Comparison of ENCODE assay signal across 8 cellular contexts in the genomic region with DNA sequence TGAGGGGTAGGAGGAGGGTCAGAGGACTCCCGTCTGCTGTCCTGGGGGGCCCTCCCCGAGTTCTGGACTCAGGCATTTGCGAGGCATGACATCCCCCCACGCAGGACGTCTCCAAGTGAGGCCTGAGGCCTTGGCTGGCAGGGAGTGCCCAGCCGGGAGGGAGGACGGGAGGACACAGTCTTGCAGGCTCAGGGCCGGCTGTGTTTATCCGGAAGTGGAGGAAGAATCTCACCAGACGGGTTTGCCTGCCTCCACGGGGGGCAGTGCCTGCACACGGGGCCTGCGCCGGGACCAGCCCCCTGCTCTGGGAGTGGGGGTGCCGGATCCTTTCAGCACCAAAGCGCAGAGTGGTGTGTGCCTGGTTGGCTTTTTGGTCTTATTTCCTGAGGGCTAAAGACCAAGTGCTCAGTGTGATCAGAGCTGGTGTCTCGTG. TPM values are rescaled to one million over a fixed set of nuclear protein-coding genes. Genes with fewer than 3 reads are reported as not detected.
DNase-seq lines count a peak whose midpoint lies in the region; ATAC-seq and TF ChIP-seq lines count a peak whose summit lies in the region.

No MANE protein-coding gene starts in this region.

- H3K9me3 ChIP-seq in iPS-18c (ENCODE audit: control insufficient read depth, insufficient read depth, low read length) = peaks cover 2% of the 10 kb centered on the region
- no peaks in the 10 kb centered on the region for H3K9me3 ChIP-seq in spleen

- POLR2A ChIA-PET in activated naive CD8-positive, alpha-beta T cell treated with anti-CD3 and anti-CD28 coated beads, Interleukin-2, amount 10 ng/mL, durations not matched to agents 7 days and 5 days (lab: Charles Lee) = interaction anchor here (0.6 to 1.5 kb wide), 5 partner anchors 10 to 443 kb away, joined by 3 to 4 read pairs (median 3); partner anchors contain the start of gene PWWP2B

- peaks cover 3 to 72% (median 28%) of the 10 kb centered on the region in 6 donors for H3K36me3 ChIP-seq in spleen

- peak overlapping the region; percentile 81 for H3K27ac Mint-ChIP-seq in activated naive CD8-positive, alpha-beta T cell treated with anti-CD3 and anti-CD28 coated beads, Interleukin-2, amount 10 ng/mL, durations not matched to agents 7 days and 5 days

- H3K27me3 Mint-ChIP-seq in activated naive CD8-positive, alpha-beta T cell treated with anti-CD3 and anti-CD28 coated beads, Interleukin-2, amount 10 ng/mL, durations not matched to agents 7 days and 5 days = no peaks in the 10 kb centered on the region

- H3K4me1 Mint-ChIP-seq in activated naive CD8-positive, alpha-beta T cell treated with anti-CD3 and anti-CD28 coated beads, Interleukin-2, amount 10 ng/mL, durations not matched to agents 7 days and 5 days = peaks cover 8% of the 10 kb centered on the region

- WGBS in spleen, 5 donors = 13 to 23% (median 16%) methylated on average over 17 of the region's 17 CpGs; no CpG with 5 or more reads in 1 of the 5 donors

- peak in 4 of 11 experiments; percentile 13 to 27 (median 18) for TF ChIP-seq CTCF in spleen (IDR thresholded peaks at IDR 0.05 in 8 of 11, conservative IDR thresholded peaks at IDR 0.05 in 3 of 11)

- no peak for DNase-seq in activated naive CD8-positive, alpha-beta T cell treated with anti-CD3 and anti-CD28 coated beads, Interleukin-2, amount 10 ng/mL, durations not matched to agents 7 days and 5 days
- DNase-seq in spleen (peak; percentile 91), inferior parietal cortex (ENCODE audit: extremely low spot score) (no peak), globus pallidus (ENCODE audit: low spot score) (no peak), NCI-H1436 treated with DMSO at 0.1 percent for 48 hours (lab: John Stamatoyannopoulos, UW) (no peak)

- intact Hi-C loops in spleen (cut with DNase I; ENCODE audit: low total_unique reads) = no loop called here

- peak overlapping the region; percentile 65 for H3K4me3 Mint-ChIP-seq in activated naive CD8-positive, alpha-beta T cell treated with anti-CD3 and anti-CD28 coated beads, Interleukin-2, amount 10 ng/mL, durations not matched to agents 7 days and 5 days

- H3K4me1 ChIP-seq in spleen = peaks cover 47 to 100% (median 86%) of the 10 kb centered on the region in 6 donors

- ATAC-seq in HG03432 (IDR thresholded peaks at IDR 0.05; ENCODE audit: unreplicated experiment) = peak; percentile 44
- peak; percentile 38 for ATAC-seq in activated naive CD8-positive, alpha-beta T cell treated with anti-CD3 and anti-CD28 coated beads, Interleukin-2, amount 10 ng/mL, durations not matched to agents 7 days and 5 days (ENCODE audit: low read depth)
- ATAC-seq in GM21367 (IDR thresholded peaks at IDR 0.05; ENCODE audit: unreplicated experiment) = no peak

- H3K36me3 Mint-ChIP-seq in activated naive CD8-positive, alpha-beta T cell treated with anti-CD3 and anti-CD28 coated beads, Interleukin-2, amount 10 ng/mL, durations not matched to agents 7 days and 5 days = peaks cover 1% of the 10 kb centered on the region

- no peak for TF ChIP-seq POLR2A in spleen (IDR thresholded peaks at IDR 0.05)

- H3K27me3 ChIP-seq in spleen (replicated peaks in 1 of 7) = no peaks in the 10 kb centered on the region

- peak overlapping the region; percentile 5; the same call in 1 of the 2 replicates for H3K4me3 ChIP-seq in iPS-18c (ENCODE audit: insufficient read depth, low read depth, low read length)
- H3K4me3 ChIP-seq in spleen = peak overlapping the region in 4 of 8 donors; percentile 9 to 52 (median 17)

- H3K9me3 Mint-ChIP-seq in activated naive CD8-positive, alpha-beta T cell treated with anti-CD3 and anti-CD28 coated beads, Interleukin-2, amount 10 ng/mL, durations not matched to agents 7 days and 5 days = no peaks in the 10 kb centered on the region

- H3K27ac ChIP-seq in spleen = peak overlapping the region; percentile 72 to 99 (median 85)

RNA-seq across cellular contexts. Expression of gene PWWP2B, which starts 10.9 kb away (rescaled TPM):
- 10 to 100 TPM; 16.6 to 17.1 TPM for total RNA-seq in activated naive CD8-positive, alpha-beta T cell treated with anti-CD3 and anti-CD28 coated beads, Interleukin-2, amount 10 ng/mL, durations not matched to agents 7 days and 5 days
- total RNA-seq in spleen = 10 to 100 TPM; 24.8 to 41.7 (median 28.1) TPM
- 10 to 100 TPM; 22.5 to 50.0 (median 27.8) TPM for polyA plus RNA-seq in spleen
